Comparison of ENCODE assay signal across 1 cellular context in the genomic region with DNA sequence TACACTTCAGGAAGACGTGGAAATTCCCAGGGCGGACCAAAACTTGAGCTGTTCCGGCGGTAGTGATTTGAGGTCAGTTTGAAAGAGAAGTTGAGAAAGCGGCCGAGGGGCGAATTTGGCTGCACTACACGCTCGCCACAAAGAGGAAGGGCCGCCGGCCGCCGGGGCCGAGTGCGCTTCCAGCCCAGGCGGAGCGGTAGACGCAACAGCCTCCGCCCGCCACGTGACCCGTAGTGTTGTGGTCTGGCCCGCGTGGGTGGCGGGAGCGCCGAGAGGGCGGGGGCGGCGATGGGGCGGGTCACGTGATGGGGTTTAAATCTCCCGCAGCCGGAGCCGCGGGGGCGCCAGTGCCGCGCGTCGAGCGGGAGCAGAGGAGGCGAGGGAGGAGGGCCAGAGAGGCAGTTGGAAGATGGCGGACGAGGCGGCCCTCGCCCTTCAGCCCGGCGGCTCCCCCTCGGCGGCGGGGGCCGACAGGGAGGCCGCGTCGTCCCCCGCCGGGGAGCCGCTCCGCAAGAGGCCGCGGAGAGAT.
TF ChIP-seq lines count a peak whose summit lies in the region.

A gene (plus strand): TSS at position 344 of the 529 bp plus-strand sequence. CDS start 66 bp downstream, at position 410.

TF ChIP-seq in HepG2, 621 proteins besides CTCF, POLR2A, EP300 and RAD21 (continued from another document and continues in another):
- TF ChIP-seq, protein P1, sequence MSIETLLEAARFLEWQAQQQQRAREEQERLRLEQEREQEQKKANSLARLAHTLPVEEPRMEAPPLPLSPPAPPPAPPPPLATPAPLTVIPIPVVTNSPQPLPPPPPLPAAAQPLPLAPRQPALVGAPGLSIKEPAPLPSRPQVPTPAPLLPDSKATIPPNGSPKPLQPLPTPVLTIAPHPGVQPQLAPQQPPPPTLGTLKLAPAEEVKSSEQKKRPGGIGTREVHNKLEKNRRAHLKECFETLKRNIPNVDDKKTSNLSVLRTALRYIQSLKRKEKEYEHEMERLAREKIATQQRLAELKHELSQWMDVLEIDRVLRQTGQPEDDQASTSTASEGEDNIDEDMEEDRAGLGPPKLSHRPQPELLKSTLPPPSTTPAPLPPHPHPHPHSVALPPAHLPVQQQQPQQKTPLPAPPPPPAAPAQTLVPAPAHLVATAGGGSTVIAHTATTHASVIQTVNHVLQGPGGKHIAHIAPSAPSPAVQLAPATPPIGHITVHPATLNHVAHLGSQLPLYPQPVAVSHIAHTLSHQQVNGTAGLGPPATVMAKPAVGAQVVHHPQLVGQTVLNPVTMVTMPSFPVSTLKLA (IDR thresholded peaks at IDR 0.05) = peak; percentile 97
- TF ChIP-seq ELF3 (CRISPR knock-in tag; IDR thresholded peaks at IDR 0.05) = peak; percentile 68; the same call in 1 of the 2 replicates
- peak; percentile 36; the same call in 1 of the 2 replicates for TF ChIP-seq ZNF446 (CRISPR knock-in tag; IDR thresholded peaks at IDR 0.05)
- no peak for TF ChIP-seq TCF7L2 (IDR thresholded peaks at IDR 0.05; ENCODE audit: low read depth, low read length)
- TF ChIP-seq KDM5B (CRISPR knock-in tag; IDR thresholded peaks at IDR 0.05; ENCODE audit: borderline replicate concordance) = peak; percentile 96
- TF ChIP-seq, protein P2, sequence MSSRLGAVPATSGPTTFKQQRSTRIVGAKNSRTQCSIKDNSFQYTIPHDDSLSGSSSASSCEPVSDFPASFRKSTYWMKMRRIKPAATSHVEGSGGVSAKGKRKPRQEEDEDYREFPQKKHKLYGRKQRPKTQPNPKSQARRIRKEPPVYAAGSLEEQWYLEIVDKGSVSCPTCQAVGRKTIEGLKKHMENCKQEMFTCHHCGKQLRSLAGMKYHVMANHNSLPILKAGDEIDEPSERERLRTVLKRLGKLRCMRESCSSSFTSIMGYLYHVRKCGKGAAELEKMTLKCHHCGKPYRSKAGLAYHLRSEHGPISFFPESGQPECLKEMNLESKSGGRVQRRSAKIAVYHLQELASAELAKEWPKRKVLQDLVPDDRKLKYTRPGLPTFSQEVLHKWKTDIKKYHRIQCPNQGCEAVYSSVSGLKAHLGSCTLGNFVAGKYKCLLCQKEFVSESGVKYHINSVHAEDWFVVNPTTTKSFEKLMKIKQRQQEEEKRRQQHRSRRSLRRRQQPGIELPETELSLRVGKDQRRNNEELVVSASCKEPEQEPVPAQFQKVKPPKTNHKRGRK (CRISPR knock-in tag; IDR thresholded peaks at IDR 0.05) = no peak
- peak; percentile 86 for TF ChIP-seq TSC22D2 (CRISPR knock-in tag; IDR thresholded peaks at IDR 0.05; ENCODE audit: borderline replicate concordance)
- TF ChIP-seq ZMYM2 (CRISPR knock-in tag; IDR thresholded peaks at IDR 0.05) = peak; percentile 63; the same call in 1 of the 2 replicates
- peak; percentile 83 for TF ChIP-seq THAP11 (CRISPR knock-in tag; IDR thresholded peaks at IDR 0.05)
- TF ChIP-seq SALL2 (CRISPR knock-in tag; IDR thresholded peaks at IDR 0.05) = 0 out of 2 replicates have a peak, but pooled peaks have one; percentile 46
- peak; percentile 84; the same call in 1 of the 2 replicates for TF ChIP-seq SNAPC2 (CRISPR knock-in tag; IDR thresholded peaks at IDR 0.05)
- TF ChIP-seq, protein P3, sequence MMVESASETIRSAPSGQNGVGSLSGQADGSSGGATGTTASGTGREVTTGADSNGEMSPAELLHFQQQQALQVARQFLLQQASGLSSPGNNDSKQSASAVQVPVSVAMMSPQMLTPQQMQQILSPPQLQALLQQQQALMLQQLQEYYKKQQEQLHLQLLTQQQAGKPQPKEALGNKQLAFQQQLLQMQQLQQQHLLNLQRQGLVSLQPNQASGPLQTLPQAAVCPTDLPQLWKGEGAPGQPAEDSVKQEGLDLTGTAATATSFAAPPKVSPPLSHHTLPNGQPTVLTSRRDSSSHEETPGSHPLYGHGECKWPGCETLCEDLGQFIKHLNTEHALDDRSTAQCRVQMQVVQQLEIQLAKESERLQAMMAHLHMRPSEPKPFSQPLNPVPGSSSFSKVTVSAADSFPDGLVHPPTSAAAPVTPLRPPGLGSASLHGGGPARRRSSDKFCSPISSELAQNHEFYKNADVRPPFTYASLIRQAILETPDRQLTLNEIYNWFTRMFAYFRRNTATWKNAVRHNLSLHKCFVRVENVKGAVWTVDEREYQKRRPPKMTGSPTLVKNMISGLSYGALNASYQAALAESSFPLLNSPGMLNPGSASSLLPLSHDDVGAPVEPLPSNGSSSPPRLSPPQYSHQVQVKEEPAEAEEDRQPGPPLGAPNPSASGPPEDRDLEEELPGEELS (CRISPR knock-in tag; IDR thresholded peaks at IDR 0.05) = peak; percentile 82
- TF ChIP-seq, protein P4, sequence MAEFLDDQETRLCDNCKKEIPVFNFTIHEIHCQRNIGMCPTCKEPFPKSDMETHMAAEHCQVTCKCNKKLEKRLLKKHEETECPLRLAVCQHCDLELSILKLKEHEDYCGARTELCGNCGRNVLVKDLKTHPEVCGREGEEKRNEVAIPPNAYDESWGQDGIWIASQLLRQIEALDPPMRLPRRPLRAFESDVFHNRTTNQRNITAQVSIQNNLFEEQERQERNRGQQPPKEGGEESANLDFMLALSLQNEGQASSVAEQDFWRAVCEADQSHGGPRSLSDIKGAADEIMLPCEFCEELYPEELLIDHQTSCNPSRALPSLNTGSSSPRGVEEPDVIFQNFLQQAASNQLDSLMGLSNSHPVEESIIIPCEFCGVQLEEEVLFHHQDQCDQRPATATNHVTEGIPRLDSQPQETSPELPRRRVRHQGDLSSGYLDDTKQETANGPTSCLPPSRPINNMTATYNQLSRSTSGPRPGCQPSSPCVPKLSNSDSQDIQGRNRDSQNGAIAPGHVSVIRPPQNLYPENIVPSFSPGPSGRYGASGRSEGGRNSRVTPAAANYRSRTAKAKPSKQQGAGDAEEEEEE (CRISPR knock-in tag; IDR thresholded peaks at IDR 0.05; ENCODE audit: borderline replicate concordance) = no peak
- TF ChIP-seq HOXA3 (CRISPR knock-in tag; IDR thresholded peaks at IDR 0.05) = peak; percentile 84
- TF ChIP-seq REL (CRISPR knock-in tag; conservative IDR thresholded peaks at IDR 0.05) = peak; percentile 97
- 0 out of 2 replicates have a peak, but pooled peaks have one; percentile 13 for TF ChIP-seq ZNF772 (CRISPR knock-in tag; IDR thresholded peaks at IDR 0.05)
- TF ChIP-seq SRSF4 (IDR thresholded peaks at IDR 0.05; ENCODE audit: low read depth, low read length, poor library complexity, severe bottlenecking) = no peak
- TF ChIP-seq, protein P5, sequence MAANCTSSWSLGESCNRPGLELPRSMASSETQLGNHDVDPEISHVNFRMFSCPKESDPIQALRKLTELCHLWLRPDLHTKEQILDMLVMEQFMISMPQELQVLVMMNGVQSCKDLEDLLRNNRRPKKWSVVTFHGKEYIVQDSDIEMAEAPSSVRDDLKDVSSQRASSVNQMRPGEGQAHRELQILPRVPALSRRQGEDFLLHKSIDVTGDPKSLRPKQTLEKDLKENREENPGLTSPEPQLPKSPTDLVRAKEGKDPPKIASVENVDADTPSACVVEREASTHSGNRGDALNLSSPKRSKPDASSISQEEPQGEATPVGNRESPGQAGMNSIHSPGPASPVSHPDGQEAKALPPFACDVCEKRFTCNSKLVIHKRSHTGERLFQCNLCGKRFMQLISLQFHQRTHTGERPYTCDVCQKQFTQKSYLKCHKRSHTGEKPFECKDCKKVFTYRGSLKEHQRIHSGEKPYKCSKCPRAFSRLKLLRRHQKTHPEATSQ (CRISPR knock-in tag; IDR thresholded peaks at IDR 0.05; ENCODE audit: borderline replicate concordance) = peak; percentile 75; the same call in 1 of the 2 replicates
- TF ChIP-seq RARG (CRISPR knock-in tag; IDR thresholded peaks at IDR 0.05; ENCODE audit: low read depth) = no peak
- TF ChIP-seq, protein P6, sequence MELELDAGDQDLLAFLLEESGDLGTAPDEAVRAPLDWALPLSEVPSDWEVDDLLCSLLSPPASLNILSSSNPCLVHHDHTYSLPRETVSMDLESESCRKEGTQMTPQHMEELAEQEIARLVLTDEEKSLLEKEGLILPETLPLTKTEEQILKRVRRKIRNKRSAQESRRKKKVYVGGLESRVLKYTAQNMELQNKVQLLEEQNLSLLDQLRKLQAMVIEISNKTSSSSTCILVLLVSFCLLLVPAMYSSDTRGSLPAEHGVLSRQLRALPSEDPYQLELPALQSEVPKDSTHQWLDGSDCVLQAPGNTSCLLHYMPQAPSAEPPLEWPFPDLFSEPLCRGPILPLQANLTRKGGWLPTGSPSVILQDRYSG (CRISPR knock-in tag; IDR thresholded peaks at IDR 0.05) = 0 out of 2 replicates have a peak, but pooled peaks have one; percentile 62
- TF ChIP-seq FOXO1 (CRISPR knock-in tag; IDR thresholded peaks at IDR 0.05) = peak; percentile 76
- no peak for TF ChIP-seq FOSL1 (CRISPR knock-in tag; IDR thresholded peaks at IDR 0.05; ENCODE audit: borderline replicate concordance)
- peak; percentile 24; the same call in 1 of the 2 replicates for TF ChIP-seq NR2C2 (CRISPR knock-in tag; IDR thresholded peaks at IDR 0.05; ENCODE audit: borderline replicate concordance)
- no peak for TF ChIP-seq HNF4A (CRISPR knock-in tag; IDR thresholded peaks at IDR 0.05)
- TF ChIP-seq MATR3 (CRISPR knock-in tag; IDR thresholded peaks at IDR 0.05) = no peak
- TF ChIP-seq SRSF1 (optimal IDR thresholded peaks at IDR 0.05; ENCODE audit: low read depth, low read length) = no peak
- TF ChIP-seq, protein P7, sequence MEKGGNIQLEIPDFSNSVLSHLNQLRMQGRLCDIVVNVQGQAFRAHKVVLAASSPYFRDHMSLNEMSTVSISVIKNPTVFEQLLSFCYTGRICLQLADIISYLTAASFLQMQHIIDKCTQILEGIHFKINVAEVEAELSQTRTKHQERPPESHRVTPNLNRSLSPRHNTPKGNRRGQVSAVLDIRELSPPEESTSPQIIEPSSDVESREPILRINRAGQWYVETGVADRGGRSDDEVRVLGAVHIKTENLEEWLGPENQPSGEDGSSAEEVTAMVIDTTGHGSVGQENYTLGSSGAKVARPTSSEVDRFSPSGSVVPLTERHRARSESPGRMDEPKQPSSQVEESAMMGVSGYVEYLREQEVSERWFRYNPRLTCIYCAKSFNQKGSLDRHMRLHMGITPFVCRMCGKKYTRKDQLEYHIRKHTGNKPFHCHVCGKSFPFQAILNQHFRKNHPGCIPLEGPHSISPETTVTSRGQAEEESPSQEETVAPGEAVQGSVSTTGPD (CRISPR knock-in tag; IDR thresholded peaks at IDR 0.05) = no peak
- TF ChIP-seq KAT7 (CRISPR knock-in tag; IDR thresholded peaks at IDR 0.05; ENCODE audit: borderline replicate concordance) = peak; percentile 74; the same call in 1 of the 2 replicates
- TF ChIP-seq, protein P8, sequence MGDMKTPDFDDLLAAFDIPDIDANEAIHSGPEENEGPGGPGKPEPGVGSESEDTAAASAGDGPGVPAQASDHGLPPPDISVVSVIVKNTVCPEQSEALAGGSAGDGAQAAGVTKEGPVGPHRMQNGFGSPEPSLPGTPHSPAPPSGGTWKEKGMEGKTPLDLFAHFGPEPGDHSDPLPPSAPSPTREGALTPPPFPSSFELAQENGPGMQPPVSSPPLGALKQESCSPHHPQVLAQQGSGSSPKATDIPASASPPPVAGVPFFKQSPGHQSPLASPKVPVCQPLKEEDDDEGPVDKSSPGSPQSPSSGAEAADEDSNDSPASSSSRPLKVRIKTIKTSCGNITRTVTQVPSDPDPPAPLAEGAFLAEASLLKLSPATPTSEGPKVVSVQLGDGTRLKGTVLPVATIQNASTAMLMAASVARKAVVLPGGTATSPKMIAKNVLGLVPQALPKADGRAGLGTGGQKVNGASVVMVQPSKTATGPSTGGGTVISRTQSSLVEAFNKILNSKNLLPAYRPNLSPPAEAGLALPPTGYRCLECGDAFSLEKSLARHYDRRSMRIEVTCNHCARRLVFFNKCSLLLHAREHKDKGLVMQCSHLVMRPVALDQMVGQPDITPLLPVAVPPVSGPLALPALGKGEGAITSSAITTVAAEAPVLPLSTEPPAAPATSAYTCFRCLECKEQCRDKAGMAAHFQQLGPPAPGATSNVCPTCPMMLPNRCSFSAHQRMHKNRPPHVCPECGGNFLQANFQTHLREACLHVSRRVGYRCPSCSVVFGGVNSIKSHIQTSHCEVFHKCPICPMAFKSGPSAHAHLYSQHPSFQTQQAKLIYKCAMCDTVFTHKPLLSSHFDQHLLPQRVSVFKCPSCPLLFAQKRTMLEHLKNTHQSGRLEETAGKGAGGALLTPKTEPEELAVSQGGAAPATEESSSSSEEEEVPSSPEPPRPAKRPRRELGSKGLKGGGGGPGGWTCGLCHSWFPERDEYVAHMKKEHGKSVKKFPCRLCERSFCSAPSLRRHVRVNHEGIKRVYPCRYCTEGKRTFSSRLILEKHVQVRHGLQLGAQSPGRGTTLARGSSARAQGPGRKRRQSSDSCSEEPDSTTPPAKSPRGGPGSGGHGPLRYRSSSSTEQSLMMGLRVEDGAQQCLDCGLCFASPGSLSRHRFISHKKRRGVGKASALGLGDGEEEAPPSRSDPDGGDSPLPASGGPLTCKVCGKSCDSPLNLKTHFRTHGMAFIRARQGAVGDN (CRISPR knock-in tag; IDR thresholded peaks at IDR 0.05) = peak; percentile 96
- TF ChIP-seq, protein P9, sequence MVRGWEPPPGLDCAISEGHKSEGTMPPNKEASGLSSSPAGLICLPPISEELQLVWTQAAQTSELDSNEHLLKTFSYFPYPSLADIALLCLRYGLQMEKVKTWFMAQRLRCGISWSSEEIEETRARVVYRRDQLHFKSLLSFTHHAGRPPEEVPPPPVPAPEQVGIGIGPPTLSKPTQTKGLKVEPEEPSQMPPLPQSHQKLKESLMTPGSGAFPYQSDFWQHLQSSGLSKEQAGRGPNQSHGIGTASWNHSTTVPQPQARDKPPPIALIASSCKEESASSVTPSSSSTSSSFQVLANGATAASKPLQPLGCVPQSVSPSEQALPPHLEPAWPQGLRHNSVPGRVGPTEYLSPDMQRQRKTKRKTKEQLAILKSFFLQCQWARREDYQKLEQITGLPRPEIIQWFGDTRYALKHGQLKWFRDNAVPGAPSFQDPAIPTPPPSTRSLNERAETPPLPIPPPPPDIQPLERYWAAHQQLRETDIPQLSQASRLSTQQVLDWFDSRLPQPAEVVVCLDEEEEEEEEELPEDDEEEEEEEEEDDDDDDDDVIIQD (CRISPR knock-in tag; IDR thresholded peaks at IDR 0.05; ENCODE audit: low read depth) = peak; percentile 67; the same call in 1 of the 2 replicates
- TF ChIP-seq, protein P10, sequence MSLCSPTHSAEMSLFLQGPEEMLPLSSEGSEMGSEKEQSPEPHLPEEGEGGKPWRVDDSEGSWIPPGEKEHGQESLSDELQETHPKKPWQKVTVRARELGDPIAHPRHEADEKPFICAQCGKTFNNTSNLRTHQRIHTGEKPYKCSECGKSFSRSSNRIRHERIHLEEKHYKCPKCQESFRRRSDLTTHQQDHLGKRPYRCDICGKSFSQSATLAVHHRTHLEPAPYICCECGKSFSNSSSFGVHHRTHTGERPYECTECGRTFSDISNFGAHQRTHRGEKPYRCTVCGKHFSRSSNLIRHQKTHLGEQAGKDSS (CRISPR knock-in tag; IDR thresholded peaks at IDR 0.05; ENCODE audit: borderline replicate concordance, low read depth) = no peak
- TF ChIP-seq ELF1 (CRISPR knock-in tag; IDR thresholded peaks at IDR 0.05) = peak; percentile 61; the same call in 1 of the 2 replicates
- no peak for TF ChIP-seq RFX3 (CRISPR knock-in tag; IDR thresholded peaks at IDR 0.05)
- peak; percentile 80 for TF ChIP-seq GATAD1 (CRISPR knock-in tag; IDR thresholded peaks at IDR 0.05)
- no peak for TF ChIP-seq SOX6 (IDR thresholded peaks at IDR 0.05)
- TF ChIP-seq SOX6 (CRISPR knock-in tag; IDR thresholded peaks at IDR 0.05) = peak; percentile 85
- no peak for TF ChIP-seq ZFP1 (CRISPR knock-in tag; IDR thresholded peaks at IDR 0.05)
- 0 out of 2 replicates have a peak, but pooled peaks have one; percentile 38 for TF ChIP-seq ZNF841 (CRISPR knock-in tag; IDR thresholded peaks at IDR 0.05; ENCODE audit: borderline replicate concordance)
- no peak for TF ChIP-seq SCMH1 (CRISPR knock-in tag; IDR thresholded peaks at IDR 0.05; ENCODE audit: borderline replicate concordance)
- peak; percentile 98 for TF ChIP-seq HIVEP1 (CRISPR knock-in tag; IDR thresholded peaks at IDR 0.05)
- TF ChIP-seq ZNF367 (CRISPR knock-in tag; IDR thresholded peaks at IDR 0.05; ENCODE audit: borderline replicate concordance) = peak; percentile 99
